8 cellular contexts compared by ENCODE assay signal in the genomic region with DNA sequence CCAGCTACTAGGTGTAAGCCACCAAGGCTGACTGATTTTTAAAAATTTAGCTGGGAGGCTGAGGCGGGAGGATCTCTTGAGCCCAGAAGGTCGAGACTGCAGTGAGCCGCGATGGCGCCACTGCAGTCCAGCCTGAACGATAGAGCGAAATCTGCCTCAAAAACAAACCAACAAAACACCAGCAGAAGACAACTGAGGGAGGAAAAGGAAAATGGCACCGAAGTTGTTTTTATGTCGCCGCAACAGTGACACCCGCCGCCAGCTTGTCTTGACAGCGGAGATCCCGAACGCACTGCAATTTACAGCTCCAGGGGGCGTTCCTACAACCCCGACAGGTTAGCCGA. TPM values are rescaled to one million over a fixed set of nuclear protein-coding genes. Genes with fewer than 3 reads are reported as not detected.
DNase-seq lines count a peak whose midpoint lies in the region; ATAC-seq and TF ChIP-seq lines count a peak whose summit lies in the region.

No MANE protein-coding gene starts in this region.

- no peaks in the 10 kb centered on the region for H3K27me3 ChIP-seq in CD4-positive, alpha-beta T cell (ENCODE audit: control insufficient read depth, insufficient read depth, low read length)
- peaks cover 1% of the 10 kb centered on the region for H3K27me3 ChIP-seq in mammary epithelial cell (ENCODE audit: insufficient read depth, low read length)

- no peaks in the 10 kb centered on the region for H4K20me1 ChIP-seq in mammary epithelial cell (ENCODE audit: insufficient read depth, low read length)

- H3K27ac ChIP-seq in CD4-positive, alpha-beta T cell (ENCODE audit: low read depth, low read length), result peak overlapping the region; percentile 75
- no peak overlapping the region for H3K27ac ChIP-seq in mammary epithelial cell (ENCODE audit: insufficient read depth, low read depth, low read length)

- no peak for ATAC-seq in CD4-positive, alpha-beta T cell (ENCODE audit: poor library complexity)
- peak; percentile 2 for ATAC-seq in HG03342 (IDR thresholded peaks at IDR 0.05; ENCODE audit: unreplicated experiment)
- no peak for ATAC-seq in natural killer cell

- no peak for DNase-seq in CD4-positive, alpha-beta T cell
- DNase-seq in mammary epithelial cell (no peak), natural killer cell (no peak), H4 (ENCODE audit: low spot score) (no peak), ureter (ENCODE audit: low spot score) (no peak), nucleus accumbens (lab: John Stamatoyannopoulos, UW) (no peak)
- no peak for DNase-seq in activated effector memory CD4-positive, alpha-beta T cell treated with Interleukin-2 at 50 U/mL for 16 hours

- in situ Hi-C loops in mammary epithelial cell (cut with MboI; ENCODE audit: low sequenced_read_pairs in 2 of 2), result loop anchor here in 1 of 2 donors (10.0 to 25.0 kb wide), 2 partner anchors 222 to 535 kb away; partner anchors contain the start of genes MRPS12 and SARS2

- H3K4me3 Mint-ChIP-seq in CD4-positive, alpha-beta T cell, result peak overlapping the region; percentile 97
- H3K4me3 Mint-ChIP-seq in natural killer cell, result peak overlapping the region; percentile 97

- H3K4me1 ChIP-seq in mammary epithelial cell (ENCODE audit: insufficient read depth, low read length), result no peaks in the 10 kb centered on the region

- no peaks in the 10 kb centered on the region for H3K9me3 Mint-ChIP-seq in CD4-positive, alpha-beta T cell
- no peaks in the 10 kb centered on the region for H3K9me3 Mint-ChIP-seq in natural killer cell

- H3K27ac Mint-ChIP-seq in CD4-positive, alpha-beta T cell, result peak overlapping the region; percentile 91
- H3K27ac Mint-ChIP-seq in natural killer cell, result peak overlapping the region; percentile 86 to 95

- H2AFZ ChIP-seq in mammary epithelial cell (ENCODE audit: low read depth, low read length), result peak overlapping the region; percentile 65

- 3% methylated on average over 18 of the region's 18 CpGs for WGBS in mammary epithelial cell (ENCODE audit: low coverage, missing lambda C conversion rate)

- intact Hi-C loops in CD4-positive, alpha-beta T cell (cut with DNase I, micrococcal nuclease), result loop anchor here (1.0 to 10.0 kb wide), 10 partner anchors 14 to 550 kb away; partner anchors contain the start of genes EIF3K (in 2 of the 2), MAP4K1 (in 2 of the 2), PSMD8 (in 2 of the 2) and CATSPERG (in 1 of the 2)
- intact Hi-C loops in mammary epithelial cell (cut with micrococcal nuclease) (loop anchor here (2.0 to 10.0 kb wide), 4 partner anchors 112 to 710 kb away; no protein-coding TSS in a partner anchor), natural killer cell (cut with micrococcal nuclease) (loop anchor here (2.0 to 5.0 kb wide), 3 partner anchors 28 to 528 kb away; partner anchors contain the start of genes MRPS12, PSMD8 and SARS2)

- BruUV-seq in mammary epithelial cell (replicated peaks; lab: Mats Ljungman, UMichigan), result no TSS peak

- H3K4me1 Mint-ChIP-seq in CD4-positive, alpha-beta T cell (ENCODE audit: low read depth), result peaks cover 16% of the 10 kb centered on the region
- peaks cover 10 to 19% of the 10 kb centered on the region in 2 donors for H3K4me1 Mint-ChIP-seq in natural killer cell

- dilution Hi-C loops in mammary epithelial cell (cut with HindIII; ENCODE audit: low sequenced_read_pairs), result loop anchor here (25.0 kb wide), 1 partner anchor 385 kb away; the partner anchor contains the start of gene LGALS7B

- no peak overlapping the region for H3K9ac ChIP-seq in mammary epithelial cell (ENCODE audit: insufficient read depth, low read length)

- H3K27me3 Mint-ChIP-seq in CD4-positive, alpha-beta T cell, result no peaks in the 10 kb centered on the region
- H3K27me3 Mint-ChIP-seq in natural killer cell (ENCODE audit: low read depth in 2 of 2), result peaks cover 12 to 16% of the 10 kb centered on the region in 2 donors

- H3K79me2 ChIP-seq in mammary epithelial cell (ENCODE audit: insufficient read depth, low read length), result no peaks in the 10 kb centered on the region

- no peaks in the 10 kb centered on the region for H3K36me3 ChIP-seq in mammary epithelial cell (ENCODE audit: insufficient read depth, low read length)

- H3K36me3 Mint-ChIP-seq in CD4-positive, alpha-beta T cell (ENCODE audit: low read depth), result peaks cover 24% of the 10 kb centered on the region
- H3K36me3 Mint-ChIP-seq in natural killer cell, result no peaks in the 10 kb centered on the region

- peak overlapping the region; percentile 48 for H3K4me2 ChIP-seq in mammary epithelial cell (ENCODE audit: insufficient read depth, low read depth, low read length)

- H3K4me3 ChIP-seq in mammary epithelial cell (replicated peaks in 1 of 3; ENCODE audit: insufficient read depth in 1 of 3, low read depth in 2 of 3, low read length in 3 of 3), result peak overlapping the region in 2 of 3 experiments; percentile 34 to 48

- no peaks in the 10 kb centered on the region for H3K9me3 ChIP-seq in CD4-positive, alpha-beta T cell (ENCODE audit: control insufficient read depth, low read length)
- no peaks in the 10 kb centered on the region for H3K9me3 ChIP-seq in mammary epithelial cell (replicated peaks; ENCODE audit: insufficient read depth, low read length)

- POLR2A ChIA-PET in CD4-positive, alpha-beta T cell (lab: Charles Lee), result interaction anchor here (0.5 to 4.1 kb wide), 46 partner anchors 8 to 1033 kb away, joined by 3 to 73 read pairs (median 6); partner anchors contain the start of genes ACTN4, CATSPERG, ECH1 and EIF3K

- no peak for TF ChIP-seq CTCF in CD4-positive, alpha-beta T cell (IDR thresholded peaks at IDR 0.05)
- TF ChIP-seq CTCF in mammary epithelial cell (conservative IDR thresholded peaks at IDR 0.05 in 1 of 2, IDR thresholded peaks at IDR 0.05 in 1 of 2; ENCODE audit: extremely low read depth in 1 of 2, insufficient read depth in 1 of 2, low read depth in 1 of 2, low read length in 2 of 2) (no peak), natural killer cell (IDR thresholded peaks at IDR 0.05) (no peak)

- CTCF ChIA-PET in CD4-positive, alpha-beta T cell (lab: Charles Lee), result interaction anchor here (0.7 to 3.1 kb wide), 34 partner anchors 8 to 1032 kb away, joined by 3 to 45 read pairs (median 5); partner anchors contain the start of genes ACTN4, CATSPERG, EIF3K and GGN
- CTCF ChIA-PET in mammary epithelial cell (lab: Charles Lee; ENCODE audit: low non-redundant PET), result interaction anchor here (0.6 to 1.2 kb wide), 18 partner anchors 15 to 960 kb away, joined by 3 to 16 read pairs (median 6); partner anchors contain the start of genes GGN, MRPS12, PSMD8 and RINL

RNA-seq across cellular contexts. Expression of gene FAM98C, which starts 0.3 kb away (rescaled TPM):
- total RNA-seq in CD4-positive, alpha-beta T cell, result 10 to 100 TPM; 33.2 to 36.1 TPM
- total RNA-seq in mammary epithelial cell (10 to 100 TPM; 10.5 to 14.9 TPM), natural killer cell (10 to 100 TPM; 36.9 to 42.1 (median 41.6) TPM), ureter (23.8 TPM)
- polyA plus RNA-seq in mammary epithelial cell, result 9.2 TPM
- polyA minus RNA-seq in mammary epithelial cell, result 19.3 TPM
- total RNA-seq in H4 (2014; rRNA removed; shearing (Covaris generic)), result 15.6 and 19.7 TPM in 2 replicates

RNA-seq across cellular contexts. Expression of gene SPRED3, which starts 14.1 kb away (rescaled TPM):
- 1 to 10 TPM; 1.6 to 1.7 TPM for total RNA-seq in CD4-positive, alpha-beta T cell
- total RNA-seq in mammary epithelial cell (1 to 10 TPM in 1 of 2 donors, under 1 TPM in 1; 0.83 to 6.1 TPM), natural killer cell (1 to 10 TPM; 1.1 to 4.2 (median 1.3) TPM), ureter (2.1 TPM)
- polyA plus RNA-seq in mammary epithelial cell, result 0.43 TPM
- 0.36 TPM for polyA minus RNA-seq in mammary epithelial cell
- 0.10 and 1.4 TPM in 2 replicates for total RNA-seq in H4 (2014; rRNA removed; shearing (Covaris generic))

RNA-seq across cellular contexts. Expression of gene GGN, which starts 14.8 kb away (rescaled TPM):
- total RNA-seq in CD4-positive, alpha-beta T cell, result under 1 TPM; 0.17 to 0.19 TPM
- under 1 TPM; 0.17 to 0.68 TPM for total RNA-seq in mammary epithelial cell
- polyA plus RNA-seq in mammary epithelial cell, result not detected
- not detected for polyA minus RNA-seq in mammary epithelial cell
- not detected for total RNA-seq in natural killer cell
- total RNA-seq in H4 (2014; rRNA removed; shearing (Covaris generic)), result 0.08 and 0.14 TPM in 2 replicates
- 0.86 TPM for total RNA-seq in ureter

RNA-seq across cellular contexts. Expression of gene RASGRP4, which starts 23.4 kb away (rescaled TPM):
- total RNA-seq in CD4-positive, alpha-beta T cell, result under 1 TPM; 0.30 to 0.45 TPM
- total RNA-seq in mammary epithelial cell, result not detected
- not detected for polyA plus RNA-seq in mammary epithelial cell
- polyA minus RNA-seq in mammary epithelial cell, result not detected
- total RNA-seq in natural killer cell, result 1 to 10 TPM; 2.3 to 9.3 (median 5.7) TPM
- total RNA-seq in H4 (2014; rRNA removed; shearing (Covaris generic)), result 0.62 TPM in 1 of 2 replicates, not detected in the other
- total RNA-seq in ureter, result 1.7 TPM

RNA-seq across cellular contexts. Expression of gene PSMD8, which starts 28.2 kb away (rescaled TPM):
- total RNA-seq in CD4-positive, alpha-beta T cell, result 10 to 100 TPM; 61.2 to 64.4 TPM
- total RNA-seq in mammary epithelial cell, result 100 to 1,000 TPM; 247 to 401 TPM
- 458 TPM for polyA plus RNA-seq in mammary epithelial cell
- 202 TPM for polyA minus RNA-seq in mammary epithelial cell
- 100 to 1,000 TPM; 109 to 115 (median 109) TPM for total RNA-seq in natural killer cell
- total RNA-seq in H4 (2014; rRNA removed; shearing (Covaris generic)), result 743 and 838 TPM in 2 replicates
- total RNA-seq in ureter, result 139 TPM
